ENCODE assay signal across 22 cellular contexts in genomic region chr17:44749076-44750020, GRCh38. TPM values are rescaled to one million over a fixed set of nuclear protein-coding genes. Genes with fewer than 3 reads are reported as not detected.
DNase-seq lines count a peak whose midpoint lies in the region; ATAC-seq and TF ChIP-seq lines count a peak whose summit lies in the region.
"Had no signal": no experiment of that assay in that cellular context is flagged by ENCODE, and none has a peak within 500 bp of the region (broad histone marks: within the 10 kb centered on the region; RNA-seq: fewer than 3 reads in every experiment).

No MANE protein-coding gene starts in this region.

- H3K27me3 ChIP-seq in GM23338 (ENCODE audit: insufficient read depth) (no peaks in the 10 kb centered on the region), heart right ventricle (no peaks in the 10 kb centered on the region), smooth muscle cell (ENCODE audit: low read depth) (no peaks in the 10 kb centered on the region), SK-N-SH (ENCODE audit: insufficient read depth) (no peaks in the 10 kb centered on the region)
- H3K27me3 ChIP-seq: right lobe of liver had no signal

- H3K27me3 Mint-ChIP-seq in GM23338 (ENCODE audit: insufficient read depth, low read depth, poor library complexity): peaks cover 17% of the 10 kb centered on the region
- no peaks in the 10 kb centered on the region for H3K27me3 Mint-ChIP-seq in brain
- H3K27me3 Mint-ChIP-seq: activated naive CD8-positive, alpha-beta T cell treated with anti-CD3 and anti-CD28 coated beads, Interleukin-2, amount 10 ng/mL, durations not matched to agents 7 days and 5 days had no signal

- H4K20me1 ChIP-seq in GM23338 (replicated peaks; ENCODE audit: insufficient read depth): 0 out of 2 replicates have a peak, but pooled peaks cover 2% of the 10 kb centered on the region
- no peaks in the 10 kb centered on the region for H4K20me1 ChIP-seq in smooth muscle cell (ENCODE audit: low read depth)
- H4K20me1 ChIP-seq in SK-N-SH (ENCODE audit: insufficient read depth): no peaks in the 10 kb centered on the region

- H3K4me3 ChIP-seq in GM23338 (no peak overlapping the region), heart right ventricle (peak overlapping the region in 6 of 10 donors; percentile 8 to 34 (median 27)), smooth muscle cell (no peak overlapping the region), SK-N-SH (ENCODE audit: low read depth in 2 of 2, low read length in 1 of 2) (no peak overlapping the region)
- H3K4me3 ChIP-seq: right lobe of liver had no signal

- CTCF ChIA-PET in SK-N-SH (lab: Yijun Ruan, JAX): interaction anchor here (0.6 to 2.6 kb wide), 3 partner anchors 10 to 386 kb away, joined by 3 to 9 read pairs (median 4); partner anchors contain the start of gene ACBD4

- POLR2A ChIA-PET in SK-N-SH (lab: Yijun Ruan, JAX): interaction anchor here (1.0 kb wide), 1 partner anchor 10 kb away, joined by 3 read pairs; no protein-coding TSS in a partner anchor

- no peak for DNase-seq in GM23338 (ENCODE audit: low spot score)
- DNase-seq in heart right ventricle: no peak
- DNase-seq in occipital lobe (lab: John Stamatoyannopoulos, UW): peak; percentile 53
- DNase-seq in smooth muscle cell (lab: John Stamatoyannopoulos, UW; ENCODE audit: unreplicated experiment): no peak
- no peak for DNase-seq in SK-N-SH
- no peak for DNase-seq in NCI-H526 treated with DMSO at 0.1 percent for 48 hours (lab: John Stamatoyannopoulos, UW)
- DNase-seq: activated B cell treated with CpG ODN at 0.5 μM for 24 hours; activated CD4-positive, alpha-beta T cell treated with anti-CD3 and anti-CD28 coated beads, Interleukin-2, amount 50 U/mL, for 48 hours; activated CD8-positive, alpha-beta memory T cell treated with anti-CD3 and anti-CD28 coated beads, Interleukin-2, amount 50 U/mL, for 48 hours; activated naive CD8-positive, alpha-beta T cell treated with anti-CD3 and anti-CD28 coated beads, Interleukin-2, amount 10 ng/mL, durations not matched to agents 7 days and 5 days; foreskin fibroblast; GOT3; KBM-7; NCI-H2171 treated with DMSO at 0.1 percent for 48 hours; NCI-H748 treated with DMSO at 0.1 percent for 48 hours; right lobe of liver; stimulated activated CD4-positive, alpha-beta T cell treated with anti-CD3 and anti-CD28 coated beads, Interleukin-15, amount 100 ng/mL, for 24 hours; stimulated activated CD8-positive, alpha-beta memory T cell treated with anti-CD3 and anti-CD28 coated beads, Interleukin-4, amount 100 ng/mL, for 48 hours; T-helper 9 cell had no signal

- H2AFZ ChIP-seq in GM23338 (no peak overlapping the region), smooth muscle cell (ENCODE audit: low read depth) (no peak overlapping the region), SK-N-SH (ENCODE audit: low read depth) (no peak overlapping the region)

- no peak overlapping the region for H3K27ac ChIP-seq in GM23338 (ENCODE audit: low read depth)
- H3K27ac ChIP-seq in heart right ventricle: peak overlapping the region in 1 of 10 donors; percentile 62
- no peak overlapping the region for H3K27ac ChIP-seq in smooth muscle cell (ENCODE audit: low read depth)
- H3K27ac ChIP-seq in SK-N-SH (ENCODE audit: low read depth in 2 of 2, low read length in 1 of 2): no peak overlapping the region
- H3K27ac ChIP-seq: right lobe of liver had no signal

- no peaks in the 10 kb centered on the region; the same call in 1 of the 2 replicates for H3K4me1 ChIP-seq in GM23338 (ENCODE audit: insufficient read depth)
- H3K4me1 ChIP-seq in heart right ventricle: peaks cover 0 to 9% (median 0%) of the 10 kb centered on the region in 9 donors
- no peaks in the 10 kb centered on the region for H3K4me1 ChIP-seq in smooth muscle cell (ENCODE audit: low read depth)
- H3K4me1 ChIP-seq in SK-N-SH (ENCODE audit: control insufficient read depth in 1 of 2, insufficient read depth in 2 of 2, low read depth in 1 of 2, low read length in 1 of 2): peaks cover 0 to 7% of the 10 kb centered on the region in 2 experiments; a peak in 1 of 4 replicates
- H3K4me1 ChIP-seq: right lobe of liver had no signal

- H3K9me3 Mint-ChIP-seq in GM23338 (no peaks in the 10 kb centered on the region), brain (no peaks in the 10 kb centered on the region)
- H3K9me3 Mint-ChIP-seq: activated B cell treated with CpG ODN at 0.5 μM for 24 hours; activated naive CD8-positive, alpha-beta T cell treated with anti-CD3 and anti-CD28 coated beads, Interleukin-2, amount 10 ng/mL, durations not matched to agents 7 days and 5 days; activated T-helper 2 cell treated with anti-CD3 and anti-CD28 coated beads, Interferon-gamma antibody, Interleukin-2, Interleukin-4, amounts not matched to agents 10 μg/mL and 5 μg/mL and 100 μg/mL, durations not matched to agents 14 hours and 24 hours and 36 hours had no signal

- 70 to 72% methylated on average over 19 of the region's 19 CpGs for WGBS in heart right ventricle, 2 donors
- 94% methylated on average over 19 of the region's 19 CpGs for WGBS in smooth muscle cell (ENCODE audit: low lambda C conversion rate)
- WGBS in SK-N-SH (ENCODE audit: low lambda C conversion rate): 90% methylated on average over 15 of the region's 19 CpGs

- H3K36me3 ChIP-seq in GM23338 (ENCODE audit: insufficient read depth): no peaks in the 10 kb centered on the region
- H3K36me3 ChIP-seq in heart right ventricle: peaks cover 0 to 34% (median 0%) of the 10 kb centered on the region in 9 donors
- no peaks in the 10 kb centered on the region for H3K36me3 ChIP-seq in smooth muscle cell (ENCODE audit: low read depth)
- peaks cover 2 to 3% of the 10 kb centered on the region in 2 experiments for H3K36me3 ChIP-seq in SK-N-SH (replicated peaks in 1 of 2; ENCODE audit: control insufficient read depth in 1 of 2, insufficient read depth in 2 of 2, low read length in 1 of 2)
- H3K36me3 ChIP-seq: right lobe of liver had no signal

- H3F3A ChIP-seq in GM23338 (replicated peaks; ENCODE audit: low read depth) (no peaks in the 10 kb centered on the region), smooth muscle cell (ENCODE audit: low read depth) (no peaks in the 10 kb centered on the region), SK-N-SH (replicated peaks; ENCODE audit: insufficient read depth) (no peaks in the 10 kb centered on the region)

- TF ChIP-seq RAD21 in SK-N-SH (IDR thresholded peaks at IDR 0.05; ENCODE audit: low read length): no peak

- H3K36me3 Mint-ChIP-seq in GM23338 (ENCODE audit: low read depth): peaks cover 40% of the 10 kb centered on the region
- peaks cover 8% of the 10 kb centered on the region for H3K36me3 Mint-ChIP-seq in brain

- H3K9ac ChIP-seq in smooth muscle cell (ENCODE audit: low read depth) (no peak overlapping the region), SK-N-SH (no peak overlapping the region)

- intact Hi-C loops in heart right ventricle (cut with DNase I): no loop called here

- H3K9me3 ChIP-seq in heart right ventricle (no peaks in the 10 kb centered on the region), smooth muscle cell (replicated peaks; ENCODE audit: low read depth) (no peaks in the 10 kb centered on the region), SK-N-SH (no peaks in the 10 kb centered on the region)
- H3K9me3 ChIP-seq: right lobe of liver had no signal

- H3K4me2 ChIP-seq in GM23338 (no peak overlapping the region), smooth muscle cell (no peak overlapping the region), SK-N-SH (no peak overlapping the region)

- no peak overlapping the region for H3K27ac Mint-ChIP-seq in GM23338
- peak overlapping the region in 4 of 5 experiments; percentile 52 to 70 (median 62) for H3K27ac Mint-ChIP-seq in brain
- H3K27ac Mint-ChIP-seq: activated B cell treated with CpG ODN at 0.5 μM for 24 hours; activated naive CD8-positive, alpha-beta T cell treated with anti-CD3 and anti-CD28 coated beads, Interleukin-2, amount 10 ng/mL, durations not matched to agents 7 days and 5 days; activated T-helper 2 cell treated with anti-CD3 and anti-CD28 coated beads, Interferon-gamma antibody, Interleukin-2, Interleukin-4, amounts not matched to agents 10 μg/mL and 5 μg/mL and 100 μg/mL, durations not matched to agents 14 hours and 24 hours and 36 hours had no signal

- ATAC-seq in GM23338 (peak; percentile 28), heart right ventricle (peak; percentile 7 to 72 (median 45)), GM19395 (IDR thresholded peaks at IDR 0.05; ENCODE audit: unreplicated experiment) (no peak)
- ATAC-seq: right lobe of liver had no signal

- H3K79me2 ChIP-seq in GM23338 (replicated peaks; ENCODE audit: insufficient read depth) (no peaks in the 10 kb centered on the region), smooth muscle cell (ENCODE audit: low read depth) (no peaks in the 10 kb centered on the region), SK-N-SH (ENCODE audit: insufficient read depth) (no peaks in the 10 kb centered on the region)

- TF ChIP-seq CTCF in GM23338 (conservative IDR thresholded peaks at IDR 0.05; ENCODE audit: low read depth in 2 of 2): no peak
- no peak for TF ChIP-seq CTCF in brain (conservative IDR thresholded peaks at IDR 0.05)
- no peak for TF ChIP-seq CTCF in heart right ventricle (IDR thresholded peaks at IDR 0.05)
- no peak for TF ChIP-seq CTCF in smooth muscle cell (IDR thresholded peaks at IDR 0.05; ENCODE audit: borderline replicate concordance, insufficient read depth, poor library complexity, severe bottlenecking)
- TF ChIP-seq CTCF in SK-N-SH (IDR thresholded peaks at IDR 0.05): no peak

- TF ChIP-seq EP300 in SK-N-SH (IDR thresholded peaks at IDR 0.05; ENCODE audit: borderline replicate concordance in 1 of 2, low read depth in 1 of 2, low read length in 1 of 2): no peak

- H3K9me2 ChIP-seq in GM23338 (ENCODE audit: insufficient read depth): no peaks in the 10 kb centered on the region
- H3K9me2 ChIP-seq in SK-N-SH: no peaks in the 10 kb centered on the region

- H3K4me1 Mint-ChIP-seq in GM23338 (peaks cover 9% of the 10 kb centered on the region), brain (peaks cover 7% of the 10 kb centered on the region)
- H3K4me1 Mint-ChIP-seq: activated B cell treated with CpG ODN at 0.5 μM for 24 hours had no signal

- no peak overlapping the region for H3K4me3 Mint-ChIP-seq in GM23338
- H3K4me3 Mint-ChIP-seq in brain: peak overlapping the region in 2 of 5 experiments; percentile 0 to 8
- H3K4me3 Mint-ChIP-seq: activated B cell treated with CpG ODN at 0.5 μM for 24 hours; activated naive CD8-positive, alpha-beta T cell treated with anti-CD3 and anti-CD28 coated beads, Interleukin-2, amount 10 ng/mL, durations not matched to agents 7 days and 5 days had no signal

RNA-seq across cellular contexts. Expression of gene ADAM11, which starts 9.4 kb away (rescaled TPM):
- 4.4 and 4.7 TPM in 2 replicates for total RNA-seq in GM23338 (2014; rRNA removed; shearing (Covaris generic))
- polyA plus RNA-seq in GM23338 (2016; fragmentation: Nextera tagmentation; extraction: Ambion mirVana) (0.54 and 0.55 TPM in 2 replicates), brain (ENCODE audit: insufficient read depth, low read depth, low replicate concordance) (5.5 TPM), heart right ventricle (10 to 100 TPM in 1 of 2 donors, under 1 TPM in 1; 0.75 to 13.0 TPM), smooth muscle cell (0.27 and 0.48 TPM in 2 replicates), SK-N-SH (2012; rRNA removed) (1.8 and 2.5 TPM in 2 replicates)
- total RNA-seq in heart right ventricle (10 to 100 TPM in 4 of 10 donors, 1 to 10 TPM in 6; 3.2 to 18.3 (median 7.8) TPM), occipital lobe (19.0 TPM), smooth muscle cell (0.40 TPM in 1 of 2 replicates, not detected in the other)
- 1.2 and 1.3 TPM in 2 replicates for polyA plus RNA-seq in SK-N-SH (2012; cell fraction: cytosol; rRNA removed)
- 6.0 and 9.8 TPM in 2 replicates for polyA plus RNA-seq in SK-N-SH (2012; cell fraction: nucleus; rRNA removed)

RNA-seq across cellular contexts. Expression of gene DBF4B, which starts 40.9 kb away (rescaled TPM):
- 13.0 and 16.4 TPM in 2 replicates for total RNA-seq in GM23338 (2014; rRNA removed; shearing (Covaris generic))
- polyA plus RNA-seq in GM23338 (2016; fragmentation: Nextera tagmentation; extraction: Ambion mirVana) (9.4 and 9.9 TPM in 2 replicates), brain (ENCODE audit: insufficient read depth, low read depth, low replicate concordance) (11.2 TPM), heart right ventricle (1 to 10 TPM; 2.2 to 8.0 TPM), smooth muscle cell (2.7 and 4.1 TPM in 2 replicates), SK-N-SH (2012; rRNA removed) (8.3 and 9.6 TPM in 2 replicates)
- total RNA-seq in heart right ventricle (1 to 10 TPM; 2.9 to 5.5 (median 4.0) TPM), occipital lobe (3.1 TPM), smooth muscle cell (1.6 and 3.3 TPM in 2 replicates)
- polyA plus RNA-seq in SK-N-SH (2012; cell fraction: cytosol; rRNA removed): 3.5 and 4.9 TPM in 2 replicates
- polyA plus RNA-seq in SK-N-SH (2012; cell fraction: nucleus; rRNA removed): 40.4 and 40.6 TPM in 2 replicates

RNA-seq across cellular contexts. Expression of gene CCDC43, which starts 59.8 kb away (rescaled TPM):
- total RNA-seq in GM23338 (2014; rRNA removed; shearing (Covaris generic)): 29.8 and 35.2 TPM in 2 replicates
- polyA plus RNA-seq in GM23338 (2016; fragmentation: Nextera tagmentation; extraction: Ambion mirVana) (44.5 and 55.3 TPM in 2 replicates), brain (ENCODE audit: insufficient read depth, low read depth, low replicate concordance) (15.7 TPM), heart right ventricle (10 to 100 TPM; 14.4 to 19.8 TPM), smooth muscle cell (19.3 and 25.4 TPM in 2 replicates), SK-N-SH (2012; rRNA removed) (6.4 and 8.9 TPM in 2 replicates)
- total RNA-seq in heart right ventricle (10 to 100 TPM; 24.2 to 35.3 (median 30.9) TPM), occipital lobe (39.1 TPM), smooth muscle cell (26.9 and 29.0 TPM in 2 replicates)
- 10.0 and 13.7 TPM in 2 replicates for polyA plus RNA-seq in SK-N-SH (2012; cell fraction: cytosol; rRNA removed)
- polyA plus RNA-seq in SK-N-SH (2012; cell fraction: nucleus; rRNA removed): 6.8 and 10.7 TPM in 2 replicates

Comparison
In these comparisons a context has a peak if more than half of its experiments do, and no peak if none do; other contexts are left out.
1. H3K4me3 ChIP-seq: peak in heart right ventricle (6 of 10); none in GM23338 (single experiment), smooth muscle cell (single experiment) and SK-N-SH (0 of 2).